16 cellular contexts compared by ENCODE assay signal in the genomic region with DNA sequence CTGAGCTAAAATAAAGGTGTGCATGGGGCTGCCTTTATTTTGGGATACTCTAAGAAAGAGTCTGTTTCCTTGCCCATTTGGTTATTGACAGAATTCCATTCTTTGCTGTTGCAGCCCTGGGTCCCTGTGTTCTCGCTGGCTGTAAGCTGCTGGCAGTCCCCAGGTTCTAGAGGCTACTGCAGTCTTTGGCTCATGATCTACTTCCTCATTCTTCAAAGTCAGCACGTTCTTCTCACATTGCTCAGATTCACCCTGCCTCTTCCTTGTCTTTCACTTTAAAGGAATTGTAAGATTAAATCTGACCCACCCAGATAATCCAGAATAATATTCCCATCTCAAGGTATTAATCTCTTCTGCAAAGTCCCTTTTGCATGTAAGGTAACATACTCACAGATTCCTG.
"Had no signal": no experiment of that assay in that cellular context is flagged by ENCODE, and none has a peak within 500 bp of the region (broad histone marks: within the 10 kb centered on the region; RNA-seq: fewer than 3 reads in every experiment).

No MANE protein-coding gene starts in this region.

- H3K27ac ChIP-seq: colonic mucosa, spleen, tibial artery had no signal

- H3K9me3 ChIP-seq: colonic mucosa, spleen, tibial artery had no signal

- H3K4me3 ChIP-seq: colonic mucosa, spleen, tibial artery had no signal

- H3K36me3 ChIP-seq: colonic mucosa, spleen, tibial artery had no signal

- ATAC-seq: natural killer cell; sciatic nerve; stimulated activated memory B cell treated with anti-CD40 and anti-IgM and Interleukin-4, amounts not matched to agents 10 μg/mL and 1 μg/mL and 100 μg/mL, for 72 hours had no signal

- H3K4me1 ChIP-seq: colonic mucosa, spleen, tibial artery had no signal

- H3K27me3 ChIP-seq: colonic mucosa, spleen, tibial artery had no signal

- DNase-seq: colonic mucosa; dermis blood vessel endothelial cell; effector CD4-positive, alpha-beta T cell; endodermal cell; foreskin melanocyte; head of caudate nucleus; hippocampal formation; natural killer cell; posterior cingulate gyrus; spleen; stimulated activated CD4-positive, alpha-beta T cell treated with anti-CD3 and anti-CD28 coated beads, Interleukin-15, amount 100 ng/mL, for 24 hours; stimulated activated CD4-positive, alpha-beta T cell treated with anti-CD3 and anti-CD28 coated beads, Interleukin-1b, Interleukin-23, amount 100 ng/mL, for 48 hours; stimulated activated CD4-positive, alpha-beta T cell treated with anti-CD3 and anti-CD28 coated beads, Interleukin-4, amount 100 ng/mL, for 24 hours; tibial artery had no signal
